ENCODE assay signal across 12 cellular contexts in the genomic region with DNA sequence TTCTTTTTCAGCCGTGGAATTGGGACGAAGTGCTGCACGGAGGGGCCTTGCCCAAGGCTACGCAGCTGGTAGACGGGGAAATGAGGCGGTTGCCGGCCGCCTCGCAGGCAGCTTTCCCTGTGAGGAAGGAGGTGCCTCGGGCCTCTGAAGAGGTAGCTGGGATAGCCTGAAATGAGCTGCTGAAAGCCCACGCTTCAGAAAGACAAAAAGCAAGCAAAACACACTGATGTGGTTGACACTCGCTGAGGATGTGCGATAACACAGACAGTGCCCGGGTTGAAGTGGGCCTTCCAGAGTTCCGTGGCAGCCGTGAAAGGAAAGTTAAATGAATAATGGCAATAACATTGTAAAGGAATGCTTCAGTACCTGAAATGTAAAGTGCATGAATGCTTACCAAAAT. TPM values are rescaled to one million over a fixed set of nuclear protein-coding genes. Genes with fewer than 3 reads are reported as not detected.
DNase-seq lines count a peak whose midpoint lies in the region; ATAC-seq and TF ChIP-seq lines count a peak whose summit lies in the region.
"Had no signal": no experiment of that assay in that cellular context is flagged by ENCODE, and none has a peak within 500 bp of the region (broad histone marks: within the 10 kb centered on the region; RNA-seq: fewer than 3 reads in every experiment).

No MANE protein-coding gene starts in this region.

- H3K27ac Mint-ChIP-seq in activated naive CD4-positive, alpha-beta T cell treated with anti-CD3 and anti-CD28 coated beads for 36 hours: peak overlapping the region; percentile 94
- H3K27ac Mint-ChIP-seq in type B pancreatic cell: peak overlapping the region; percentile 55

- no peak for TF ChIP-seq POLR2A in spleen (IDR thresholded peaks at IDR 0.05)

- no peak overlapping the region for H3K4me3 ChIP-seq in cardiac muscle cell
- H3K4me3 ChIP-seq in spleen: no peak overlapping the region
- H3K4me3 ChIP-seq: A549, left ventricle myocardium inferior had no signal

- H3K27ac ChIP-seq in cardiac muscle cell (peak overlapping the region; percentile 49), spleen (peak overlapping the region in 6 of 8 donors; percentile 11 to 79 (median 49))
- H3K27ac ChIP-seq: A549, left ventricle myocardium inferior had no signal

- no peaks in the 10 kb centered on the region for H3K27me3 Mint-ChIP-seq in activated naive CD4-positive, alpha-beta T cell treated with anti-CD3 and anti-CD28 coated beads for 36 hours (ENCODE audit: low read depth)
- peaks cover 4% of the 10 kb centered on the region for H3K27me3 Mint-ChIP-seq in type B pancreatic cell

- H3K9me3 Mint-ChIP-seq in activated naive CD4-positive, alpha-beta T cell treated with anti-CD3 and anti-CD28 coated beads for 36 hours: no peaks in the 10 kb centered on the region
- no peaks in the 10 kb centered on the region for H3K9me3 Mint-ChIP-seq in type B pancreatic cell

- no peak for ATAC-seq in left ventricle myocardium superior
- ATAC-seq in HG03520 (IDR thresholded peaks at IDR 0.05; ENCODE audit: unreplicated experiment): no peak
- no peak for ATAC-seq in left lobe of liver
- ATAC-seq: A549 had no signal

- H3K4me1 ChIP-seq in cardiac muscle cell (ENCODE audit: low read depth) (peaks cover 12% of the 10 kb centered on the region), spleen (peaks cover 9 to 62% (median 17%) of the 10 kb centered on the region in 6 donors)
- H3K4me1 ChIP-seq: A549 had no signal

- DNase-seq in cardiac muscle cell (ENCODE audit: low read depth in 1 of 2, low spot score in 1 of 2): no peak
- no peak for DNase-seq in left ventricle myocardium superior
- DNase-seq in activated naive CD4-positive, alpha-beta T cell treated with anti-CD3 and anti-CD28 coated beads for 36 hours: peak; percentile 73
- DNase-seq in spleen: no peak
- no peak for DNase-seq in type B pancreatic cell (ENCODE audit: extremely low spot score, unreplicated experiment)
- DNase-seq in RPMI8226: no peak
- no peak for DNase-seq in left lobe of liver (ENCODE audit: low spot score)
- DNase-seq: DMS153, left ventricle myocardium inferior, NCI-H526 treated with DMSO at 0.1 percent for 48 hours had no signal

- H3K27me3 ChIP-seq in cardiac muscle cell: no peaks in the 10 kb centered on the region
- H3K27me3 ChIP-seq in spleen (replicated peaks in 1 of 7): no peaks in the 10 kb centered on the region

- CTCF ChIA-PET in activated naive CD4-positive, alpha-beta T cell treated with anti-CD3 and anti-CD28 coated beads for 36 hours (lab: Charles Lee): interaction anchor here (0.6 to 10.2 kb wide), 7 partner anchors 44 to 359 kb away, joined by 3 to 131 read pairs (median 4); no protein-coding TSS in a partner anchor

- H3K36me3 ChIP-seq in cardiac muscle cell (no peaks in the 10 kb centered on the region), spleen (no peaks in the 10 kb centered on the region)
- H3K36me3 ChIP-seq: left ventricle myocardium inferior had no signal

- WGBS in spleen, 5 donors: 71 to 82% (median 73%) methylated on average over 16 of the region's 16 CpGs

- intact Hi-C loops in left ventricle myocardium superior (cut with micrococcal nuclease) (no loop called here), spleen (cut with DNase I; ENCODE audit: low total_unique reads) (loop anchor here (5.0 kb wide), 1 partner anchor 357 kb away; no protein-coding TSS in a partner anchor)
- intact Hi-C loops in activated naive CD4-positive, alpha-beta T cell treated with anti-CD3 and anti-CD28 coated beads for 36 hours (cut with micrococcal nuclease): loop anchor here (1.0 kb wide), 3 partner anchors 25 to 105 kb away; no protein-coding TSS in a partner anchor

- no peaks in the 10 kb centered on the region for H3K9me3 ChIP-seq in cardiac muscle cell (ENCODE audit: low read depth)
- H3K9me3 ChIP-seq in spleen: peaks cover 0 to 4% (median 0%) of the 10 kb centered on the region in 8 donors
- H3K9me3 ChIP-seq: A549 had no signal

- peaks cover 89% of the 10 kb centered on the region for H3K4me1 Mint-ChIP-seq in activated naive CD4-positive, alpha-beta T cell treated with anti-CD3 and anti-CD28 coated beads for 36 hours (ENCODE audit: low read depth)
- H3K4me1 Mint-ChIP-seq in type B pancreatic cell (ENCODE audit: unreplicated experiment): peaks cover 31% of the 10 kb centered on the region

- peak overlapping the region; percentile 67 for H3K4me3 Mint-ChIP-seq in activated naive CD4-positive, alpha-beta T cell treated with anti-CD3 and anti-CD28 coated beads for 36 hours
- H3K4me3 Mint-ChIP-seq in type B pancreatic cell: no peak overlapping the region

- no peak for TF ChIP-seq CTCF in cardiac muscle cell (IDR thresholded peaks at IDR 0.05; ENCODE audit: low read depth, low read length)
- no peak for TF ChIP-seq CTCF in spleen (IDR thresholded peaks at IDR 0.05 in 8 of 11, conservative IDR thresholded peaks at IDR 0.05 in 3 of 11)
- no peak for TF ChIP-seq CTCF in type B pancreatic cell (conservative IDR thresholded peaks at IDR 0.05)

- no peaks in the 10 kb centered on the region for H3K36me3 Mint-ChIP-seq in activated naive CD4-positive, alpha-beta T cell treated with anti-CD3 and anti-CD28 coated beads for 36 hours (ENCODE audit: low read depth)
- no peaks in the 10 kb centered on the region for H3K36me3 Mint-ChIP-seq in type B pancreatic cell

RNA-seq across cellular contexts. Expression of a gene that starts 47.2 kb away (rescaled TPM):
- 58.6 and 62.2 TPM in 2 replicates for total RNA-seq in cardiac muscle cell
- polyA plus RNA-seq in cardiac muscle cell: 58.1 and 59.1 TPM in 2 replicates
- 58.1 TPM for total RNA-seq in left ventricle myocardium superior
- total RNA-seq in activated naive CD4-positive, alpha-beta T cell treated with anti-CD3 and anti-CD28 coated beads for 36 hours: 100 to 1,000 TPM; 129 to 131 TPM
- total RNA-seq in spleen: 100 to 1,000 TPM in 6 of 7 donors, 10 to 100 TPM in 1; 83.9 to 219 (median 158) TPM
- 10 to 100 TPM; 42.5 to 53.9 (median 45.4) TPM for polyA plus RNA-seq in spleen
- 1.9 and 18.3 TPM in 2 replicates for total RNA-seq in type B pancreatic cell (ENCODE audit: low replicate concordance)
- 12.1 TPM for total RNA-seq in left lobe of liver
